14 cellular contexts compared by ENCODE assay signal in genomic region chr15:48096813-48097212, GRCh38. TPM values are rescaled to one million over a fixed set of nuclear protein-coding genes. Genes with fewer than 3 reads are reported as not detected.
DNase-seq lines count a peak whose midpoint lies in the region; ATAC-seq and TF ChIP-seq lines count a peak whose summit lies in the region.
"Had no signal": no experiment of that assay in that cellular context is flagged by ENCODE, and none has a peak within 500 bp of the region (broad histone marks: within the 10 kb centered on the region; RNA-seq: fewer than 3 reads in every experiment).

No MANE protein-coding gene starts in this region.

- H3K79me2 ChIP-seq in Karpas-422 (ENCODE audit: low read length): no peaks in the 10 kb centered on the region

- H3K9me3 ChIP-seq in breast epithelium (no peaks in the 10 kb centered on the region), Karpas-422 (ENCODE audit: low read length) (no peaks in the 10 kb centered on the region), aorta (ENCODE audit: control insufficient read depth, low read length) (no peaks in the 10 kb centered on the region)
- H3K9me3 ChIP-seq: psoas muscle had no signal

- H3K9ac ChIP-seq in Karpas-422 (ENCODE audit: low read length): no peak overlapping the region

- peaks cover 10% of the 10 kb centered on the region for H3K4me1 Mint-ChIP-seq in MCF 10A (ENCODE audit: insufficient read depth, unreplicated experiment)

- intact Hi-C loops in MCF 10A (cut with micrococcal nuclease): no loop called here
- intact Hi-C loops in breast epithelium (cut with DNase I; ENCODE audit: low total_unique reads): no loop called here
- intact Hi-C loops in aorta (cut with DNase I): no loop called here

- no peaks in the 10 kb centered on the region for H3K36me3 ChIP-seq in breast epithelium
- no peaks in the 10 kb centered on the region for H3K36me3 ChIP-seq in Karpas-422 (ENCODE audit: insufficient read depth, low read length)
- H3K36me3 ChIP-seq in aorta (ENCODE audit: control insufficient read depth in 1 of 2, insufficient read depth in 2 of 2, low read length in 1 of 2): peaks cover 0 to 2% of the 10 kb centered on the region in 2 donors
- H3K36me3 ChIP-seq: cardiac muscle cell had no signal

- H3K9me2 ChIP-seq in Karpas-422 (replicated peaks; ENCODE audit: insufficient read depth, low read length): no peaks in the 10 kb centered on the region

- TF ChIP-seq CTCF in MCF 10A (IDR thresholded peaks at IDR 0.05; ENCODE audit: unreplicated experiment) (no peak), breast epithelium (IDR thresholded peaks at IDR 0.05) (no peak)

- CTCF ChIA-PET in MCF 10A (lab: Yijun Ruan, JAX): interaction anchor here (0.6 to 1.2 kb wide), 4 partner anchors 10 to 546 kb away, joined by 3 to 4 read pairs (median 3); no protein-coding TSS in a partner anchor

- POLR2A ChIA-PET in MCF 10A (lab: Yijun Ruan, JAX): interaction anchor here (1.0 kb wide), 1 partner anchor 38 kb away, joined by 3 read pairs; no protein-coding TSS in a partner anchor

- H3K4me1 ChIP-seq in breast epithelium: no peaks in the 10 kb centered on the region
- no peaks in the 10 kb centered on the region for H3K4me1 ChIP-seq in Karpas-422 (ENCODE audit: low read length)
- no peaks in the 10 kb centered on the region for H3K4me1 ChIP-seq in aorta (ENCODE audit: control insufficient read depth in 1 of 2, insufficient read depth in 2 of 2, low read length in 2 of 2)
- H3K4me1 ChIP-seq: psoas muscle had no signal

- H3K36me3 Mint-ChIP-seq in MCF 10A (ENCODE audit: insufficient read depth, unreplicated experiment): no peaks in the 10 kb centered on the region

- H3K27me3 Mint-ChIP-seq in MCF 10A (ENCODE audit: insufficient read depth, unreplicated experiment): no peaks in the 10 kb centered on the region

- whole genome bisulfite sequencing in aorta, 2 donors: 87 to 89% methylated on average over 2 of the region's 2 CpGs

- H2AFZ ChIP-seq in Karpas-422 (ENCODE audit: low read length): no peak overlapping the region

- ATAC-seq in aorta (ENCODE audit: low FRiP score) (no peak), GM18519 (IDR thresholded peaks at IDR 0.05; ENCODE audit: low FRiP score, unreplicated experiment) (no peak)
- ATAC-seq: HCT116, psoas muscle had no signal

- BruUV-seq in MCF 10A (replicated peaks; lab: Mats Ljungman, UMichigan): no TSS peak

- H3K4me3 ChIP-seq in breast epithelium (no peak overlapping the region), Karpas-422 (ENCODE audit: low read length) (no peak overlapping the region), aorta (ENCODE audit: low read length in 2 of 2) (no peak overlapping the region)
- H3K4me3 ChIP-seq: cardiac muscle cell, psoas muscle had no signal

- no peak overlapping the region for H3K27ac ChIP-seq in breast epithelium
- H3K27ac ChIP-seq in Karpas-422 (ENCODE audit: low read length): no peak overlapping the region
- H3K27ac ChIP-seq in aorta (ENCODE audit: low read depth in 1 of 2, low read length in 2 of 2): no peak overlapping the region
- H3K27ac ChIP-seq: cardiac muscle cell, psoas muscle had no signal

- H3K9me3 Mint-ChIP-seq in MCF 10A (ENCODE audit: unreplicated experiment): no peaks in the 10 kb centered on the region

- H3K4me3 Mint-ChIP-seq in MCF 10A (ENCODE audit: unreplicated experiment): no peak overlapping the region

- H3K27me3 ChIP-seq in breast epithelium: no peaks in the 10 kb centered on the region
- no peaks in the 10 kb centered on the region for H3K27me3 ChIP-seq in Karpas-422 (ENCODE audit: low read length)
- H3K27me3 ChIP-seq in aorta (ENCODE audit: control insufficient read depth in 1 of 2, insufficient read depth in 2 of 2, low read length in 1 of 2): no peaks in the 10 kb centered on the region

- DNase-seq in MCF 10A (ENCODE audit: unreplicated experiment) (peak; percentile 55), breast epithelium (ENCODE audit: low spot score in 2 of 2) (no peak), RPMI7951 (ENCODE audit: low read depth) (peak; percentile 76), fibroblast of peridontal ligament (ENCODE audit: extremely low read depth) (peak; percentile 84), Karpas-422 (no peak), aorta (no peak), NOMO-1 (lab: John Stamatoyannopoulos, UW; ENCODE audit: unreplicated experiment in 2 of 2) (no peak)
- DNase-seq: NCI-H1930, OCI-M1, psoas muscle had no signal

- H3K4me2 ChIP-seq in Karpas-422 (ENCODE audit: low read depth, low read length, poor library complexity, severe bottlenecking): no peak overlapping the region

- H3K27ac Mint-ChIP-seq in MCF 10A (ENCODE audit: low read depth, unreplicated experiment): no peak overlapping the region

- no peak for TF ChIP-seq POLR2A in breast epithelium (IDR thresholded peaks at IDR 0.05)

- no peaks in the 10 kb centered on the region for H4K20me1 ChIP-seq in Karpas-422 (ENCODE audit: insufficient read depth, low read depth, low read length)

RNA-seq across cellular contexts. Expression of gene SLC24A5, which starts 24.0 kb away (rescaled TPM):
- total RNA-seq in MCF 10A (2022) (not detected in 2 replicates), breast epithelium (not detected), aorta (not detected)
- total RNA-seq in RPMI7951 (2014; rRNA removed; shearing (Covaris generic)): 0.29 TPM in 1 of 2 replicates, not detected in the other
- not detected in 2 replicates for total RNA-seq in Karpas-422 (2014; rRNA removed; shearing (Covaris generic); ENCODE audit: low replicate concordance)
- under 1 TPM in 1 of 2 donors, not detected in 1; 0.41 TPM for polyA plus RNA-seq in aorta
- total RNA-seq: cardiac muscle cell, psoas muscle, ureter had no signal
- polyA plus RNA-seq: cardiac muscle cell, psoas muscle had no signal

Comparison
In these comparisons a context has a peak if more than half of its experiments do, and no peak if none do; other contexts are left out.
1. DNase-seq: peak in MCF 10A (single experiment), RPMI7951 (single experiment) and fibroblast of peridontal ligament (single experiment); none in breast epithelium (0 of 2), Karpas-422 (single experiment), aorta (0 of 2) and NOMO-1 (0 of 2).